Comparison of ENCODE assay signal across 22 cellular contexts in the genomic region with DNA sequence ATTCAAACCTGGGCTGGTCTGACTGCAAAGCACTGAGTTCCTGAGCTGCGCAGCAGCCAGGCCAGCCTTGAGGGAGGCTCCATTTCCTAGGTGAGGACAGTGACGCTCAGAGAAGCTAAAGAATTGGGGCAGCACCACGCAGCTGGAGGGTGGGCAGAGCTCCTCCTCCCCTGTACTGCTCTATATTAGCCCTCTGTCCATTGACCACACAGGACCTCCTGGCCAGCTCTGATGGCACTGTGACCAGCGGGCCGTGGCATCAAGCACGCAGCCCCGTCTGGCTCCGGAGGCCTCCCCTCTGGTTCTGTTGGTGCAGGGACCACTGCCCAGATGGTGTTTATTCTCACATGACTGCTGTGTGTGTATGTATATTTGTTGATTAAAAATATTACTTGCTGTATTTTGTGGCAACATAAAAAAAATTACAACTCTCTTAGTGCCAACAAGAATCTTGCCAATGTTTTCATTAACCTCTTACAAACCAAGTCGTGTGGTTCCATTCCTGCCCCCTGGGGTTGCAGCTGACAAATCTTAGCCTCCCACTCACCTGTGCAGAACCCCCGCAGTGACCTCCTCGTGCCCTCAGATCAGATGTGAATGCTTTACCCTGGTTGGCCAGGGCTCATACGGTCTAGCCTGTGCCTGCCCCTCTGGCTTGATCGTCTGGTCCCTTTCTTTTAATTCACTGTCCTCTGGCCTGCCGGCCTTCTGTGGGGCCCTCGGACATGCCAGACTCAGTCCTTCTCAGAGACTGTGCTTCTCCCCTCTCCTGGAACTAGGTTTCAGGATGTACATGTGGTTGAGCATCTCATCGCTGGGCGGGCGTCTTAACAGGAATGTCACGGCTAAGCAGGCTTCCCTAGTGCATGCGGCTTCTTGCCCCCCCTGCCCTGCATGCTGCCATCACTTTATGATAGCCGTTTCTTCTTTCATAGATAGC.
"Had no signal": no experiment of that assay in that cellular context is flagged by ENCODE, and none has a peak within 500 bp of the region (broad histone marks: within the 10 kb centered on the region; RNA-seq: fewer than 3 reads in every experiment).

No MANE protein-coding gene starts in this region.

- DNase-seq: activated CD4-positive, alpha-beta T cell treated with anti-CD3 and anti-CD28 coated beads for 36 hours; activated CD8-positive, alpha-beta memory T cell treated with anti-CD3 and anti-CD28 coated beads, Interleukin-2, amount 50 U/mL, for 4 hours; activated CD8-positive, alpha-beta T cell treated with anti-CD3 and anti-CD28 coated beads for 36 hours; activated naive CD4-positive, alpha-beta T cell treated with anti-CD3 and anti-CD28 coated beads, Interleukin-2, amount 50 U/mL, for 16 hours; activated naive CD8-positive, alpha-beta T cell treated with anti-CD3 and anti-CD28 coated beads, Interleukin-2, amount 10 ng/mL, durations not matched to agents 7 days and 5 days; activated T-cell treated with anti-CD3 and anti-CD28 coated beads, Interleukin-2, amount 50 U/mL, for 72 hours; aorta; caudate nucleus; MM.1S; NCI-H1105; NCI-H1436; NCI-H187; NCI-H2081; NCI-H2227 treated with DMSO at 0.1 percent for 48 hours; NCI-H446 treated with DMSO at 0.1 percent for 48 hours; NCI-H526 treated with DMSO at 0.1 percent for 48 hours; NCI-H82; SIG-M5; T-helper 2 cell; T1000 had no signal

- H3K4me1 ChIP-seq: breast epithelium had no signal

- H3K9me3 ChIP-seq: breast epithelium had no signal

- ATAC-seq: activated CD4-positive, alpha-beta T cell treated with anti-CD3 and anti-CD28 coated beads for 36 hours; activated CD8-positive, alpha-beta T cell treated with anti-CD3 and anti-CD28 coated beads for 36 hours; activated T-cell treated with anti-CD3 and anti-CD28 coated beads, Interleukin-2, amount 50 U/mL, for 72 hours had no signal

- H3K36me3 ChIP-seq: breast epithelium had no signal

- H3K27me3 ChIP-seq: breast epithelium had no signal

- H3K4me3 ChIP-seq: breast epithelium had no signal

- H3K27ac ChIP-seq: breast epithelium, VCaP had no signal

- H3K9me3 Mint-ChIP-seq: activated CD8-positive, alpha-beta T cell treated with anti-CD3 and anti-CD28 coated beads for 36 hours; activated naive CD8-positive, alpha-beta T cell treated with anti-CD3 and anti-CD28 coated beads, Interleukin-2, amount 10 ng/mL, durations not matched to agents 7 days and 5 days had no signal

- H3K4me1 Mint-ChIP-seq: activated naive CD8-positive, alpha-beta T cell treated with anti-CD3 and anti-CD28 coated beads, Interleukin-2, amount 10 ng/mL, durations not matched to agents 7 days and 5 days had no signal

- H3K27ac Mint-ChIP-seq: activated CD4-positive, alpha-beta T cell treated with anti-CD3 and anti-CD28 coated beads for 36 hours; activated CD8-positive, alpha-beta T cell treated with anti-CD3 and anti-CD28 coated beads for 36 hours; activated naive CD8-positive, alpha-beta T cell treated with anti-CD3 and anti-CD28 coated beads, Interleukin-2, amount 10 ng/mL, durations not matched to agents 7 days and 5 days; activated T-cell treated with anti-CD3 and anti-CD28 coated beads, Interleukin-2, amount 50 U/mL, for 72 hours had no signal

- H3K27me3 Mint-ChIP-seq: activated CD4-positive, alpha-beta T cell treated with anti-CD3 and anti-CD28 coated beads for 36 hours; activated CD8-positive, alpha-beta T cell treated with anti-CD3 and anti-CD28 coated beads for 36 hours; activated naive CD8-positive, alpha-beta T cell treated with anti-CD3 and anti-CD28 coated beads, Interleukin-2, amount 10 ng/mL, durations not matched to agents 7 days and 5 days had no signal

- H3K4me3 Mint-ChIP-seq: activated CD4-positive, alpha-beta T cell treated with anti-CD3 and anti-CD28 coated beads for 36 hours; activated CD8-positive, alpha-beta T cell treated with anti-CD3 and anti-CD28 coated beads for 36 hours; activated naive CD8-positive, alpha-beta T cell treated with anti-CD3 and anti-CD28 coated beads, Interleukin-2, amount 10 ng/mL, durations not matched to agents 7 days and 5 days; activated T-cell treated with anti-CD3 and anti-CD28 coated beads, Interleukin-2, amount 50 U/mL, for 72 hours had no signal

- H3K36me3 Mint-ChIP-seq: activated naive CD8-positive, alpha-beta T cell treated with anti-CD3 and anti-CD28 coated beads, Interleukin-2, amount 10 ng/mL, durations not matched to agents 7 days and 5 days had no signal
